In the genomic region with DNA sequence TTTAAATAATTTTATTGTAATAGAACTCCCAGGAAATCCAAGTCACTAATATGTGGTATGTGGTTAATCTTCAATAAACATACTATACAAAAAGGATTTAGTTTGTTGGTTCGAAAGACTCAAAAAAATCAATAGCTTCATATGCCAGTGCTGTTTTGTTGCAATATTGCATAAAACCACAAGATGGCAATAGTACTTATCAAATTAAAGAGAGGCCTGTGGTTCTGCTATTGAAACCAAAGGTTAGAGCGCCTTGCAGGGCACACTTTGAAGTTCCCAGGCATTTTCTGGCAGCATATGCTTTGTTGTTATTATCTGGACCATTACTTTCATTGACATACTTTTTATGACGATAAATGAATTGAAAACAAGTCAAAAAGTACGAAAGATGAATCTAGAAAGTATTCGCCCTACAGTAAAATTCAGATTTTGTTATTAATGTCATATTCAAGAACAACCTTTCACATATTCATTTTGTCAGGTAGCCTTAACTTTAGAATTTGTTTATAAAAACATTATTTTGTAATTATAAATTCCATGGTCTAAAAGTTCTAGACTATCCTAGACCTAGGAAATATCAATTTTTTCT, we compare ENCODE assay signal across 8 cellular contexts.
DNase-seq lines count a peak whose midpoint lies in the region; ATAC-seq and TF ChIP-seq lines count a peak whose summit lies in the region.

No MANE protein-coding gene starts in this region.

- H3K9me3 ChIP-seq in WERI-Rb-1 (ENCODE audit: severe bottlenecking), result no peaks in the 10 kb centered on the region

- TF ChIP-seq CTCF in WERI-Rb-1 (IDR thresholded peaks at IDR 0.05; ENCODE audit: low read depth, low read length), result peak; percentile 38; the same call in 1 of the 2 replicates

- ATAC-seq in GM18868 (IDR thresholded peaks at IDR 0.05; ENCODE audit: unreplicated experiment) (peak; percentile 79), HG03342 (IDR thresholded peaks at IDR 0.05; ENCODE audit: unreplicated experiment) (peak; percentile 73), GM21381 (IDR thresholded peaks at IDR 0.05; ENCODE audit: unreplicated experiment) (no peak)

- H3K36me3 ChIP-seq in WERI-Rb-1, result no peaks in the 10 kb centered on the region

- DNase-seq in COLO668 (lab: John Stamatoyannopoulos, UW; ENCODE audit: unreplicated experiment), result peak; percentile 19
- DNase-seq in NCI-H226, result peak; percentile 34
- peak; percentile 29 for DNase-seq in WERI-Rb-1
- DNase-seq in glomerular visceral epithelial cell (ENCODE audit: extremely low spot score), result peak; percentile 76
- peak; percentile 64 for DNase-seq in putamen (ENCODE audit: low spot score)

- no peaks in the 10 kb centered on the region for H3K27me3 ChIP-seq in WERI-Rb-1 (ENCODE audit: insufficient read depth, low read depth, severe bottlenecking)

- H3K27ac ChIP-seq in WERI-Rb-1, result no peak overlapping the region

- no peak overlapping the region for H3K4me3 ChIP-seq in WERI-Rb-1 (ENCODE audit: low read depth, low read length)

Comparison
In these comparisons a context has a peak if more than half of its experiments do, and no peak if none do; other contexts are left out.
1. DNase-seq: peak in every context shown above with its lines; median percentile 76 in glomerular visceral epithelial cell; 64 in putamen; 34 in NCI-H226; 29 in WERI-Rb-1; 19 in COLO668.